1 cellular context compared by ENCODE assay signal in the genomic region with DNA sequence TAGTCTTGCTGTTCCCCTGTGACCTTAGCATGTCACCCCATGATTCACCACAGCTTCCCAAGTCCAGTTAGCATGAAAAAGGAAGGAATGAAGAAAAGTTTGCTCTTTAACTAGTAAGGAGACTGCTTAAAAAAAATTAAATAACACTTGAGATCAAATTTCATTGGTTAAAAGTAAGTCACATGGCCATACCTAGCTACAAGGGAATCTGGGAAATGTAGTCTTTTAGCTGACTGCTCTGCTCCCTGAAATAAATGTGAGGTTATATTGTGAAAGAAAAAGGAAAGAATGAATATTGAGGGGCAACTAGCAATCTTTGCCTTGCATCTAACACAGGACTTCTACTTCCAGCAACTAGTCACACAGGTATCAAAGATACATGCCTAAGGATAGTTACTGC.
TF ChIP-seq lines count a peak whose summit lies in the region.

No MANE protein-coding gene starts in this region.

TF ChIP-seq in GM23338, 12 proteins besides CTCF, POLR2A, EP300 and RAD21 (continued from another document):
- TF ChIP-seq, protein P1, sequence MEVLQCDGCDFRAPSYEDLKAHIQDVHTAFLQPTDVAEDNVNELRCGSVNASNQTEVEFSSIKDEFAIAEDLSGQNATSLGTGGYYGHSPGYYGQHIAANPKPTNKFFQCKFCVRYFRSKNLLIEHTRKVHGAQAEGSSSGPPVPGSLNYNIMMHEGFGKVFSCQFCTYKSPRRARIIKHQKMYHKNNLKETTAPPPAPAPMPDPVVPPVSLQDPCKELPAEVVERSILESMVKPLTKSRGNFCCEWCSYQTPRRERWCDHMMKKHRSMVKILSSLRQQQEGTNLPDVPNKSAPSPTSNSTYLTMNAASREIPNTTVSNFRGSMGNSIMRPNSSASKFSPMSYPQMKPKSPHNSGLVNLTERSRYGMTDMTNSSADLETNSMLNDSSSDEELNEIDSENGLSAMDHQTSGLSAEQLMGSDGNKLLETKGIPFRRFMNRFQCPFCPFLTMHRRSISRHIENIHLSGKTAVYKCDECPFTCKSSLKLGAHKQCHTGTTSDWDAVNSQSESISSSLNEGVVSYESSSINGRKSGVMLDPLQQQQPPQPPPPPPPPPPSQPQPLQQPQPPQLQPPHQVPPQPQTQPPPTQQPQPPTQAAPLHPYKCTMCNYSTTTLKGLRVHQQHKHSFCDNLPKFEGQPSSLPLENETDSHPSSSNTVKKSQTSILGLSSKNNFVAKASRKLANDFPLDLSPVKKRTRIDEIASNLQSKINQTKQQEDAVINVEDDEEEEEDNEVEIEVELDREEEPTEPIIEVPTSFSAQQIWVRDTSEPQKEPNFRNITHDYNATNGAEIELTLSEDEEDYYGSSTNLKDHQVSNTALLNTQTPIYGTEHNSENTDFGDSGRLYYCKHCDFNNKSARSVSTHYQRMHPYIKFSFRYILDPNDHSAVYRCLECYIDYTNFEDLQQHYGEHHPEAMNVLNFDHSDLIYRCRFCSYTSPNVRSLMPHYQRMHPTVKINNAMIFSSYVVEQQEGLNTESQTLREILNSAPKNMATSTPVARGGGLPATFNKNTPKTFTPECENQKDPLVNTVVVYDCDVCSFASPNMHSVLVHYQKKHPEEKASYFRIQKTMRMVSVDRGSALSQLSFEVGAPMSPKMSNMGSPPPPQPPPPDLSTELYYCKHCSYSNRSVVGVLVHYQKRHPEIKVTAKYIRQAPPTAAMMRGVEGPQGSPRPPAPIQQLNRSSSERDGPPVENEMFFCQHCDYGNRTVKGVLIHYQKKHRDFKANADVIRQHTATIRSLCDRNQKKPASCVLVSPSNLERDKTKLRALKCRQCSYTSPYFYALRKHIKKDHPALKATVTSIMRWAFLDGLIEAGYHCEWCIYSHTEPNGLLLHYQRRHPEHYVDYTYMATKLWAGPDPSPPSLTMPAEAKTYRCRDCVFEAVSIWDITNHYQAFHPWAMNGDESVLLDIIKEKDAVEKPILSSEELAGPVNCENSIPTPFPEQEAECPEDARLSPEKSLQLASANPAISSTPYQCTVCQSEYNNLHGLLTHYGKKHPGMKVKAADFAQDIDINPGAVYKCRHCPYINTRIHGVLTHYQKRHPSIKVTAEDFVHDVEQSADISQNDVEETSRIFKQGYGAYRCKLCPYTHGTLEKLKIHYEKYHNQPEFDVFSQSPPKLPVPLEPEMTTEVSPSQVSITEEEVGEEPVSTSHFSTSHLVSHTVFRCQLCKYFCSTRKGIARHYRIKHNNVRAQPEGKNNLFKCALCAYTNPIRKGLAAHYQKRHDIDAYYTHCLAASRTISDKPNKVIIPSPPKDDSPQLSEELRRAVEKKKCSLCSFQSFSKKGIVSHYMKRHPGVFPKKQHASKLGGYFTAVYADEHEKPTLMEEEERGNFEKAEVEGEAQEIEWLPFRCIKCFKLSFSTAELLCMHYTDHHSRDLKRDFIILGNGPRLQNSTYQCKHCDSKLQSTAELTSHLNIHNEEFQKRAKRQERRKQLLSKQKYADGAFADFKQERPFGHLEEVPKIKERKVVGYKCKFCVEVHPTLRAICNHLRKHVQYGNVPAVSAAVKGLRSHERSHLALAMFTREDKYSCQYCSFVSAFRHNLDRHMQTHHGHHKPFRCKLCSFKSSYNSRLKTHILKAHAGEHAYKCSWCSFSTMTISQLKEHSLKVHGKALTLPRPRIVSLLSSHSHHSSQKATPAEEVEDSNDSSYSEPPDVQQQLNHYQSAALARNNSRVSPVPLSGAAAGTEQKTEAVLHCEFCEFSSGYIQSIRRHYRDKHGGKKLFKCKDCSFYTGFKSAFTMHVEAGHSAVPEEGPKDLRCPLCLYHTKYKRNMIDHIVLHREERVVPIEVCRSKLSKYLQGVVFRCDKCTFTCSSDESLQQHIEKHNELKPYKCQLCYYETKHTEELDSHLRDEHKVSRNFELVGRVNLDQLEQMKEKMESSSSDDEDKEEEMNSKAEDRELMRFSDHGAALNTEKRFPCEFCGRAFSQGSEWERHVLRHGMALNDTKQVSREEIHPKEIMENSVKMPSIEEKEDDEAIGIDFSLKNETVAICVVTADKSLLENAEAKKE (CRISPR knock-in tag; IDR thresholded peaks at IDR 0.05), result no peak
- no peak for TF ChIP-seq ZNF114 (CRISPR knock-in tag; IDR thresholded peaks at IDR 0.05)
- no peak for TF ChIP-seq JUNB (IDR thresholded peaks at IDR 0.05; ENCODE audit: unreplicated experiment)
- TF ChIP-seq POLR2AphosphoS5 (IDR thresholded peaks at IDR 0.05; ENCODE audit: low read depth), result no peak
- no peak for TF ChIP-seq CREB1 (CRISPR knock-in tag; IDR thresholded peaks at IDR 0.05; ENCODE audit: low read depth)
